In genomic region chr3:60708191-60708975, GRCh38 we compare ENCODE assay signal across 14 cellular contexts.
A peak's percentile ranks its signal among the peaks of the same experiment; 100 is the strongest.
DNase-seq lines count a peak whose midpoint lies in the region; ATAC-seq and TF ChIP-seq lines count a peak whose summit lies in the region.
"Had no signal": no experiment of that assay in that cellular context is flagged by ENCODE, and none has a peak within 500 bp of the region (broad histone marks: within the 10 kb centered on the region; RNA-seq: fewer than 3 reads in every experiment).

No MANE protein-coding gene starts in this region.

- intact Hi-C loops in PC-3 (cut with micrococcal nuclease), result no loop called here

- H3F3A ChIP-seq in PC-3 (ENCODE audit: low read length, unreplicated experiment), result no peaks in the 10 kb centered on the region

- peaks cover 15% of the 10 kb centered on the region for H3K4me1 ChIP-seq in PC-3 (ENCODE audit: insufficient read depth, low read length)
- H3K4me1 ChIP-seq: BLaER1 treated with 17β-estradiol and CSF1 and Interleukin-3, amounts not matched to agents 10 nM and 100 nM; foreskin keratinocyte had no signal

- H3K36me3 ChIP-seq in PC-3 (ENCODE audit: low read depth, low read length), result no peaks in the 10 kb centered on the region
- H3K36me3 ChIP-seq: BLaER1 treated with 17β-estradiol and CSF1 and Interleukin-3, amounts not matched to agents 10 nM and 100 nM; neutrophil had no signal

- no peak overlapping the region for H2AFZ ChIP-seq in PC-3 (ENCODE audit: low read length)

- ATAC-seq in PC-3 (no peak), GM19351 (IDR thresholded peaks at IDR 0.05; ENCODE audit: unreplicated experiment) (no peak), HG03108 (IDR thresholded peaks at IDR 0.05; ENCODE audit: unreplicated experiment) (no peak)
- ATAC-seq: activated T-cell treated with anti-CD3 and anti-CD28 coated beads, Interleukin-2, amount 50 U/mL, for 4 hours; foreskin keratinocyte; left lobe of liver had no signal

- H4K20me1 ChIP-seq in PC-3 (ENCODE audit: low read length), result no peaks in the 10 kb centered on the region
- H4K20me1 ChIP-seq: BLaER1 treated with 17β-estradiol and CSF1 and Interleukin-3, amounts not matched to agents 10 nM and 100 nM had no signal

- H3K79me2 ChIP-seq in PC-3 (ENCODE audit: low read length), result no peaks in the 10 kb centered on the region

- peak; percentile 63 for DNase-seq in AG04450 (ENCODE audit: low read depth, low spot score)
- DNase-seq in LHCN-M2 (ENCODE audit: low read depth), result peak; percentile 1
- DNase-seq in PC-3, result peak; percentile 67
- peak; percentile 68 for DNase-seq in fibroblast of the conjunctiva (ENCODE audit: low read depth)
- DNase-seq in T-helper 2 cell treated with Interferon-gamma antibody and Interleukin-4, amounts not matched to agents 5 μg/mL and 100 μg/mL, for 36 hours (ENCODE audit: low spot score), result no peak
- DNase-seq in cerebellum (ENCODE audit: low spot score), result no peak
- DNase-seq: activated T-cell treated with anti-CD3 and anti-CD28 coated beads, Interleukin-2, amount 50 U/mL, for 4 hours had no signal

- TF ChIP-seq CTCF in AG04450 (IDR thresholded peaks at IDR 0.05; ENCODE audit: low read depth, low read length), result no peak
- TF ChIP-seq CTCF in PC-3 (conservative IDR thresholded peaks at IDR 0.05; ENCODE audit: low read depth, low read length), result no peak

- peaks cover 2% of the 10 kb centered on the region for H3K36me3 Mint-ChIP-seq in T-helper 2 cell treated with Interferon-gamma antibody and Interleukin-4, amounts not matched to agents 5 μg/mL and 100 μg/mL, for 36 hours (ENCODE audit: low read depth)

- H3K4me2 ChIP-seq in PC-3 (ENCODE audit: low read length), result no peak overlapping the region
- H3K4me2 ChIP-seq: BLaER1 treated with 17β-estradiol and CSF1 and Interleukin-3, amounts not matched to agents 10 nM and 100 nM had no signal

- H3K4me3 Mint-ChIP-seq in T-helper 2 cell treated with Interferon-gamma antibody and Interleukin-4, amounts not matched to agents 5 μg/mL and 100 μg/mL, for 36 hours, result no peak overlapping the region
- H3K4me3 Mint-ChIP-seq: activated T-cell treated with anti-CD3 and anti-CD28 coated beads, Interleukin-2, amount 50 U/mL, for 4 hours; brain had no signal

- no peak overlapping the region for H3K27ac Mint-ChIP-seq in T-helper 2 cell treated with Interferon-gamma antibody and Interleukin-4, amounts not matched to agents 5 μg/mL and 100 μg/mL, for 36 hours
- H3K27ac Mint-ChIP-seq: brain had no signal

- no peak overlapping the region for H3K4me3 ChIP-seq in AG04450 (ENCODE audit: low read depth, low read length)
- H3K4me3 ChIP-seq in PC-3 (ENCODE audit: low read length), result no peak overlapping the region
- H3K4me3 ChIP-seq: BLaER1 treated with 17β-estradiol and CSF1 and Interleukin-3, amounts not matched to agents 10 nM and 100 nM had no signal

- peaks cover 6% of the 10 kb centered on the region for H3K9me3 Mint-ChIP-seq in T-helper 2 cell treated with Interferon-gamma antibody and Interleukin-4, amounts not matched to agents 5 μg/mL and 100 μg/mL, for 36 hours

- no peaks in the 10 kb centered on the region for H3K4me1 Mint-ChIP-seq in T-helper 2 cell treated with Interferon-gamma antibody and Interleukin-4, amounts not matched to agents 5 μg/mL and 100 μg/mL, for 36 hours (ENCODE audit: low read depth)

- no peak overlapping the region for H3K9ac ChIP-seq in PC-3 (ENCODE audit: low read length)
- H3K9ac ChIP-seq: BLaER1 treated with 17β-estradiol and CSF1 and Interleukin-3, amounts not matched to agents 10 nM and 100 nM had no signal

- H3K9me3 ChIP-seq in AG04450 (ENCODE audit: control insufficient read depth, insufficient read depth, low read length), result no peaks in the 10 kb centered on the region; the same call in none of the 2 replicates
- H3K9me3 ChIP-seq in PC-3 (ENCODE audit: low read length), result no peaks in the 10 kb centered on the region
- H3K9me3 ChIP-seq: neutrophil had no signal

- H3K27me3 ChIP-seq in AG04450 (ENCODE audit: control insufficient read depth, insufficient read depth, low read length) (no peaks in the 10 kb centered on the region), PC-3 (ENCODE audit: low read length) (no peaks in the 10 kb centered on the region)
- H3K27me3 ChIP-seq: BLaER1 treated with 17β-estradiol and CSF1 and Interleukin-3, amounts not matched to agents 10 nM and 100 nM; foreskin keratinocyte; neutrophil had no signal

- CTCF ChIA-PET in AG04450 (lab: Charles Lee) (interaction anchor here (1.9 kb wide), 1 partner anchor 34 kb away, joined by 6 read pairs; no protein-coding TSS in a partner anchor), PC-3 (lab: Charles Lee) (no interaction called here)

- H3K27me3 Mint-ChIP-seq in T-helper 2 cell treated with Interferon-gamma antibody and Interleukin-4, amounts not matched to agents 5 μg/mL and 100 μg/mL, for 36 hours (ENCODE audit: low read depth), result no peaks in the 10 kb centered on the region

- H3K9me2 ChIP-seq in PC-3 (replicated peaks; ENCODE audit: low read length), result no peaks in the 10 kb centered on the region

- POLR2A ChIA-PET in AG04450 (lab: Yijun Ruan, JAX), result interaction anchor here (1.1 to 1.2 kb wide), 2 partner anchors 39 to 135 kb away, joined by 3 read pairs; no protein-coding TSS in a partner anchor
- POLR2A ChIA-PET in PC-3 (lab: Charles Lee; ENCODE audit: unreplicated experiment), result no interaction called here

- no peak overlapping the region for H3K27ac ChIP-seq in AG04450 (ENCODE audit: low read depth, low read length)
- no peak overlapping the region for H3K27ac ChIP-seq in PC-3 (ENCODE audit: low read length)
- H3K27ac ChIP-seq: BLaER1 treated with 17β-estradiol and CSF1 and Interleukin-3, amounts not matched to agents 10 nM and 100 nM; foreskin keratinocyte; neutrophil had no signal

- no TSS peak for BruUV-seq in PC-3 (replicated peaks; lab: Mats Ljungman, UMichigan)

Comparison
In these comparisons a context has a peak if more than half of its experiments do, and no peak if none do; other contexts are left out.
1. DNase-seq: peak in AG04450 (single experiment), LHCN-M2 (single experiment), PC-3 (single experiment) and fibroblast of the conjunctiva (single experiment); none in T-helper 2 cell treated with Interferon-gamma antibody and Interleukin-4, amounts not matched to agents 5 μg/mL and 100 μg/mL, for 36 hours (single experiment) and cerebellum (single experiment).